ENCODE assay signal across 8 cellular contexts in genomic region chr7:94656925-94657731, GRCh38. TPM values are rescaled to one million over a fixed set of nuclear protein-coding genes. Genes with fewer than 3 reads are reported as not detected.
DNase-seq lines count a peak whose midpoint lies in the region; ATAC-seq and TF ChIP-seq lines count a peak whose summit lies in the region.

No MANE protein-coding gene starts in this region.

- H3K4me3 Mint-ChIP-seq in activated T-helper 1 cell treated with anti-CD3 and anti-CD28 coated beads, Interleukin-12 subunit alpha, Interleukin-12 subunit beta, Interleukin-2, Interleukin-4 antibody, amounts not matched to agents 30 ng/mL and 10 ng/mL and 1 ng/mL, durations not matched to agents 14 hours and 24 hours and 36 hours, result peak overlapping the region; percentile 83

- H3K27ac ChIP-seq in parathyroid adenoma, result peak overlapping the region; percentile 52

- TF ChIP-seq CTCF in fibroblast of the aortic adventitia (IDR thresholded peaks at IDR 0.05; ENCODE audit: insufficient read depth, low read length) (no peak), parathyroid adenoma (IDR thresholded peaks at IDR 0.05) (no peak)

- no peak overlapping the region for H3K9ac ChIP-seq in parathyroid adenoma

- H3K36me3 ChIP-seq in parathyroid adenoma (ENCODE audit: control insufficient read depth, insufficient read depth, low read length), result no peaks in the 10 kb centered on the region

- ATAC-seq in GM18519 (IDR thresholded peaks at IDR 0.05; ENCODE audit: low FRiP score, unreplicated experiment), result no peak

- H2AFZ ChIP-seq in parathyroid adenoma, result peak overlapping the region; percentile 69

- H3K9me3 ChIP-seq in parathyroid adenoma (ENCODE audit: control insufficient read depth, low read length), result no peaks in the 10 kb centered on the region

- peaks cover 19% of the 10 kb centered on the region for H3K4me1 Mint-ChIP-seq in activated T-helper 1 cell treated with anti-CD3 and anti-CD28 coated beads, Interleukin-12 subunit alpha, Interleukin-12 subunit beta, Interleukin-2, Interleukin-4 antibody, amounts not matched to agents 30 ng/mL and 10 ng/mL and 1 ng/mL, durations not matched to agents 14 hours and 24 hours and 36 hours (ENCODE audit: low read depth)

- no peaks in the 10 kb centered on the region for H3K79me2 ChIP-seq in parathyroid adenoma

- peaks cover 26% of the 10 kb centered on the region for H3K27me3 Mint-ChIP-seq in activated T-helper 1 cell treated with anti-CD3 and anti-CD28 coated beads, Interleukin-12 subunit alpha, Interleukin-12 subunit beta, Interleukin-2, Interleukin-4 antibody, amounts not matched to agents 30 ng/mL and 10 ng/mL and 1 ng/mL, durations not matched to agents 14 hours and 24 hours and 36 hours (ENCODE audit: insufficient read depth)

- peak overlapping the region; percentile 71 for H3K4me2 ChIP-seq in parathyroid adenoma (ENCODE audit: low read length)

- intact Hi-C loops in activated T-helper 1 cell treated with anti-CD3 and anti-CD28 coated beads, Interleukin-12 subunit alpha, Interleukin-12 subunit beta, Interleukin-2, Interleukin-4 antibody, amounts not matched to agents 30 ng/mL and 10 ng/mL and 1 ng/mL, durations not matched to agents 14 hours and 24 hours and 36 hours (cut with micrococcal nuclease), result loop anchor here (1.0 to 5.0 kb wide), 2 partner anchors 208 to 1425 kb away; partner anchors contain the start of gene VPS50

- H3K4me3 ChIP-seq in fibroblast of the aortic adventitia (ENCODE audit: low read depth, low read length) (peak overlapping the region; percentile 80), parathyroid adenoma (ENCODE audit: low read depth, low read length) (peak overlapping the region; percentile 45)

- H3K36me3 Mint-ChIP-seq in activated T-helper 1 cell treated with anti-CD3 and anti-CD28 coated beads, Interleukin-12 subunit alpha, Interleukin-12 subunit beta, Interleukin-2, Interleukin-4 antibody, amounts not matched to agents 30 ng/mL and 10 ng/mL and 1 ng/mL, durations not matched to agents 14 hours and 24 hours and 36 hours (ENCODE audit: low read depth), result no peaks in the 10 kb centered on the region

- peak; percentile 39 for DNase-seq in Daoy (ENCODE audit: low read depth)
- peak; percentile 72 for DNase-seq in NAMALWA (ENCODE audit: low spot score)
- DNase-seq in activated T-helper 1 cell treated with anti-CD3 and anti-CD28 coated beads, Interleukin-12 subunit alpha, Interleukin-12 subunit beta, Interleukin-2, Interleukin-4 antibody, amounts not matched to agents 30 ng/mL and 10 ng/mL and 1 ng/mL, durations not matched to agents 14 hours and 24 hours and 36 hours (ENCODE audit: low spot score), result no peak
- peak; percentile 54 for DNase-seq in fibroblast of the aortic adventitia (ENCODE audit: low read depth)
- DNase-seq in effector CD8-positive, alpha-beta T cell (lab: John Stamatoyannopoulos, UW), result no peak
- no peak for DNase-seq in AG20443 (ENCODE audit: low spot score)

- peak overlapping the region; percentile 75 for H3K27ac Mint-ChIP-seq in activated T-helper 1 cell treated with anti-CD3 and anti-CD28 coated beads, Interleukin-12 subunit alpha, Interleukin-12 subunit beta, Interleukin-2, Interleukin-4 antibody, amounts not matched to agents 30 ng/mL and 10 ng/mL and 1 ng/mL, durations not matched to agents 14 hours and 24 hours and 36 hours

- H3K9me3 Mint-ChIP-seq in activated T-helper 1 cell treated with anti-CD3 and anti-CD28 coated beads, Interleukin-12 subunit alpha, Interleukin-12 subunit beta, Interleukin-2, Interleukin-4 antibody, amounts not matched to agents 30 ng/mL and 10 ng/mL and 1 ng/mL, durations not matched to agents 14 hours and 24 hours and 36 hours, result no peaks in the 10 kb centered on the region

- H3K4me1 ChIP-seq in parathyroid adenoma, result peaks cover 4% of the 10 kb centered on the region

- no peaks in the 10 kb centered on the region for H3K27me3 ChIP-seq in parathyroid adenoma (ENCODE audit: control insufficient read depth, insufficient read depth, low read length)

RNA-seq across cellular contexts. Expression of gene SGCE, which starts 1.2 kb away (rescaled TPM):
- total RNA-seq in Daoy (2014; rRNA removed; shearing (Covaris generic)), result 21.9 and 31.5 TPM in 2 replicates
- total RNA-seq in activated T-helper 1 cell treated with anti-CD3 and anti-CD28 coated beads, Interleukin-12 subunit alpha, Interleukin-12 subunit beta, Interleukin-2, Interleukin-4 antibody, amounts not matched to agents 30 ng/mL and 10 ng/mL and 1 ng/mL, durations not matched to agents 14 hours and 24 hours and 36 hours, result 0.42 TPM in 1 of 2 replicates, not detected in the other
- total RNA-seq in fibroblast of the aortic adventitia (ENCODE audit: low replicate concordance), result 77.4 and 100 TPM in 2 replicates

Comparison
In these comparisons a context has a peak if more than half of its experiments do, and no peak if none do; other contexts are left out.
1. DNase-seq: peak in Daoy (single experiment), NAMALWA (single experiment) and fibroblast of the aortic adventitia (single experiment); none in activated T-helper 1 cell treated with anti-CD3 and anti-CD28 coated beads, Interleukin-12 subunit alpha, Interleukin-12 subunit beta, Interleukin-2, Interleukin-4 antibody, amounts not matched to agents 30 ng/mL and 10 ng/mL and 1 ng/mL, durations not matched to agents 14 hours and 24 hours and 36 hours (single experiment), effector CD8-positive, alpha-beta T cell (single experiment) and AG20443 (single experiment).
2. RNA of gene SGCE, which starts 1.2 kb away (total RNA-seq): 77.4 to 100 TPM in fibroblast of the aortic adventitia and 21.9 to 31.5 TPM in Daoy; 0.42 TPM in activated T-helper 1 cell treated with anti-CD3 and anti-CD28 coated beads, Interleukin-12 subunit alpha, Interleukin-12 subunit beta, Interleukin-2, Interleukin-4 antibody, amounts not matched to agents 30 ng/mL and 10 ng/mL and 1 ng/mL, durations not matched to agents 14 hours and 24 hours and 36 hours; every median in the first group is over 10 times any median in the second.